Comparison of ENCODE assay signal across 10 cellular contexts in genomic region chr1:54548389-54549044, GRCh38. TPM values are rescaled to one million over a fixed set of nuclear protein-coding genes. Genes with fewer than 3 reads are reported as not detected.
DNase-seq lines count a peak whose midpoint lies in the region; TF ChIP-seq lines count a peak whose summit lies in the region.
"Had no signal": no experiment of that assay in that cellular context is flagged by ENCODE, and none has a peak within 500 bp of the region (broad histone marks: within the 10 kb centered on the region; RNA-seq: fewer than 3 reads in every experiment).

No MANE protein-coding gene starts in this region.

- H3K27ac ChIP-seq in muscle layer of duodenum (ENCODE audit: low read length) (peak overlapping the region; percentile 9), tibial artery (peak overlapping the region; percentile 85 to 91)
- no peak overlapping the region for H3K27ac ChIP-seq in CD8-positive, alpha-beta memory T cell (ENCODE audit: low read depth, low read length)

- H3K27me3 ChIP-seq in NT2/D1 (ENCODE audit: insufficient read depth, insufficient read length) (no peaks in the 10 kb centered on the region), muscle layer of duodenum (ENCODE audit: low read depth, low read length) (no peaks in the 10 kb centered on the region), tibial artery (no peaks in the 10 kb centered on the region), H7 (ENCODE audit: control insufficient read depth, insufficient read depth, low read length) (no peaks in the 10 kb centered on the region)
- no peaks in the 10 kb centered on the region for H3K27me3 ChIP-seq in CD8-positive, alpha-beta memory T cell (ENCODE audit: insufficient read depth, low read length, poor library complexity, severe bottlenecking)
- H3K27me3 ChIP-seq: Peyer's patch had no signal

- CTCF ChIA-PET in CD8-positive, alpha-beta memory T cell (lab: Charles Lee), result no interaction called here

- POLR2A ChIA-PET in CD8-positive, alpha-beta memory T cell (lab: Charles Lee), result no interaction called here

- H3K4me3 ChIP-seq in NT2/D1 (ENCODE audit: insufficient read length, low read depth), result no peak overlapping the region
- peak overlapping the region; percentile 21 for H3K4me3 ChIP-seq in fibroblast of pulmonary artery (replicated peaks; ENCODE audit: low read depth, low read length)
- H3K4me3 ChIP-seq in muscle layer of duodenum (ENCODE audit: low read depth in 1 of 2, low read length in 2 of 2), result peak overlapping the region; percentile 46 to 53
- H3K4me3 ChIP-seq in tibial artery, result peak overlapping the region; percentile 48 to 56
- no peak overlapping the region for H3K4me3 ChIP-seq in CD8-positive, alpha-beta memory T cell (ENCODE audit: low read length)
- no peak overlapping the region for H3K4me3 ChIP-seq in H7 (ENCODE audit: insufficient read depth, low read depth, low read length)
- H3K4me3 ChIP-seq: HAP-1 had no signal

- H3K36me3 Mint-ChIP-seq in CD8-positive, alpha-beta memory T cell, result no peaks in the 10 kb centered on the region

- H3K4me1 ChIP-seq in NT2/D1 (ENCODE audit: insufficient read depth, insufficient read length) (peaks cover 24% of the 10 kb centered on the region), muscle layer of duodenum (ENCODE audit: control insufficient read depth in 1 of 2, insufficient read depth in 2 of 2, low read length in 2 of 2) (peaks cover 0 to 29% of the 10 kb centered on the region in 2 donors), tibial artery (peaks cover 0 to 37% (median 26%) of the 10 kb centered on the region in 4 donors)
- H3K4me1 ChIP-seq in CD8-positive, alpha-beta memory T cell (ENCODE audit: insufficient read depth, low read length), result no peaks in the 10 kb centered on the region
- H3K4me1 ChIP-seq: HAP-1 had no signal

- H3K4me3 Mint-ChIP-seq in CD8-positive, alpha-beta memory T cell, result no peak overlapping the region

- TF ChIP-seq CTCF in fibroblast of pulmonary artery (IDR thresholded peaks at IDR 0.05; ENCODE audit: low read length, missing control alignments) (no peak), tibial artery (IDR thresholded peaks at IDR 0.05) (no peak)

- H3K9ac ChIP-seq in NT2/D1 (ENCODE audit: insufficient read length, low read depth), result peak overlapping the region; percentile 11

- H3K36me3 ChIP-seq in NT2/D1 (ENCODE audit: insufficient read depth, insufficient read length, low read length) (no peaks in the 10 kb centered on the region), muscle layer of duodenum (ENCODE audit: control insufficient read depth in 1 of 2, insufficient read depth in 2 of 2, low read length in 2 of 2) (no peaks in the 10 kb centered on the region), tibial artery (no peaks in the 10 kb centered on the region), H7 (replicated peaks; ENCODE audit: control insufficient read depth, insufficient read depth, low read length) (no peaks in the 10 kb centered on the region)
- no peaks in the 10 kb centered on the region for H3K36me3 ChIP-seq in CD8-positive, alpha-beta memory T cell (ENCODE audit: insufficient read depth, low read length)
- H3K36me3 ChIP-seq: HAP-1, Peyer's patch had no signal

- H3K9me3 ChIP-seq in NT2/D1 (ENCODE audit: insufficient read depth, low read length) (no peaks in the 10 kb centered on the region), muscle layer of duodenum (ENCODE audit: control insufficient read depth in 1 of 2, low read length in 2 of 2) (no peaks in the 10 kb centered on the region), tibial artery (no peaks in the 10 kb centered on the region)
- no peaks in the 10 kb centered on the region for H3K9me3 ChIP-seq in CD8-positive, alpha-beta memory T cell (ENCODE audit: low read length)
- H3K9me3 ChIP-seq: HAP-1, Peyer's patch had no signal

- DNase-seq in NT2/D1 (ENCODE audit: low read depth, low spot score) (no peak), fibroblast of pulmonary artery (ENCODE audit: low read depth) (no peak), tibial artery (no peak), GM03348 (ENCODE audit: low spot score) (no peak), NCI-H1436 treated with DMSO at 0.1 percent for 48 hours (lab: John Stamatoyannopoulos, UW) (no peak), H7 (no peak)
- DNase-seq in CD8-positive, alpha-beta memory T cell, result no peak

- intact Hi-C loops in tibial artery (cut with DNase I; ENCODE audit: low total_unique reads), result loop anchor here (10.0 kb wide), 1 partner anchor 96 kb away; the partner anchor contains the start of gene MROH7

- H3K27ac Mint-ChIP-seq in CD8-positive, alpha-beta memory T cell, result no peak overlapping the region

- H3K9me3 Mint-ChIP-seq in CD8-positive, alpha-beta memory T cell, result no peaks in the 10 kb centered on the region

- no peaks in the 10 kb centered on the region for H3K27me3 Mint-ChIP-seq in CD8-positive, alpha-beta memory T cell

- H3K4me1 Mint-ChIP-seq in CD8-positive, alpha-beta memory T cell, result peaks cover 0 to under 1% (median 0%) of the 10 kb centered on the region in 3 donors

RNA-seq across cellular contexts. Expression of gene ACOT11, which starts 0.5 kb away (rescaled TPM):
- total RNA-seq in CD8-positive, alpha-beta memory T cell, result under 1 TPM; 0.37 to 0.58 TPM
- 0.09 TPM for polyA plus RNA-seq in CD8-positive, alpha-beta memory T cell
- 5.0 and 5.4 TPM in 2 replicates for total RNA-seq in H7 (2014; rRNA removed; shearing (Covaris generic))

Comparison
In these comparisons a context has a peak if more than half of its experiments do, and no peak if none do; other contexts are left out.
1. H3K4me3 ChIP-seq: peak in fibroblast of pulmonary artery (single experiment), muscle layer of duodenum (2 of 2) and tibial artery (2 of 2); none in NT2/D1 (single experiment), CD8-positive, alpha-beta memory T cell (single experiment) and H7 (single experiment).